ENCODE assay signal across 1 cellular context in the genomic region with DNA sequence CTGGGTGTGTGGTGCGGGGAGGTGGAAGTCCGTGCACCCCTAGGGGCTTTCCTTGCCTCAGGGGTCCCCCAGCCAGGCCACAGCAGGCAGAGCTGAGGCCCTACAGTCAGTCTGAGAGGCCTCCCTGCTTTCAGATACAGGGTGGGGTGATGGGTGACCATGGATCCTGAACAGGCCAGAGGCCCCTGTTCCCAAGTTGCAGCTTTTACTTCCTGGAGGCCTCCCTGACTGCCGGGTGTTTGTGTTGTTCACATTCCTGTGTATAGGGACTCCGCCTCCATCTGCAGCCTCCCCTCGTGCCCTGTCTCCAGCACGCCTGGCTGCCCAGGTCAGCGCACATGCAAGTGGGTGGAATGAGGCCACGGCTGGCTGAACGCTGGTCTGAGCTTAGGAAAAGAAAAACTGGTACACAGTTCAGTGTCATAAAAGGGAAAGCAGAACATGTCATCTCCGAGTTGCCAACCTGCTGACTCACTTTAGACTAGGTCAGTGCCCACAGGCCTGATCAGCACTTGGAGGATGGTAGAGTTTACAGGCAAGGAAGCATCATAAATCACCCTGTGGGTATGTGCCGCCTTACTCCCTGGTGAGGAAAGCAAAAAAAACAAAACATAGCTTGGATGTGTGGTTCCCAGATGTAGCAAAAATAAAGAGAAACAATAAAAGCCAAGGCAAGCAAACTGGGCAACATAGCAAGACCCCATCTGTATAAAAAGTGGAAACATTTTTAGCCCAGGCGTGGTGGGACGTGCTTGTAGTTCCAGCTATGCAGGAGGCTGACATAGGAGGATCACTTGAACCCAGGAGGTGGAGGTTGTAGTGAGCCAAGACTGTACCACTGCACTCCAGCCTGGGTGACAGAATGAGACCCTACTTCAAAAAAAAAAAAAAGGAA.
TF ChIP-seq lines count a peak whose summit lies in the region.

No MANE protein-coding gene starts in this region.

TF ChIP-seq in HepG2, 621 proteins besides CTCF, POLR2A, EP300 and RAD21 (continued from another document and continues in another):
- TF ChIP-seq ZSCAN9 (CRISPR knock-in tag; IDR thresholded peaks at IDR 0.05; ENCODE audit: borderline replicate concordance) (peak; percentile 83), TCF7L2 (IDR thresholded peaks at IDR 0.05; ENCODE audit: low read depth, low read length) (no peak), AHDC1 (CRISPR knock-in tag; IDR thresholded peaks at IDR 0.05; ENCODE audit: borderline replicate concordance) (no peak), ZNF446 (CRISPR knock-in tag; IDR thresholded peaks at IDR 0.05) (no peak), ZNF510 (CRISPR knock-in tag; IDR thresholded peaks at IDR 0.05; ENCODE audit: low read depth) (0 out of 2 replicates have a peak, but pooled peaks have one; percentile 49), ZFP62 (CRISPR knock-in tag; IDR thresholded peaks at IDR 0.05) (no peak), SMYD3 (CRISPR knock-in tag; IDR thresholded peaks at IDR 0.05) (no peak), RBM39 (IDR thresholded peaks at IDR 0.05; ENCODE audit: low read depth, low read length, poor library complexity, severe bottlenecking) (no peak), ZNF558 (CRISPR knock-in tag; IDR thresholded peaks at IDR 0.05; ENCODE audit: borderline replicate concordance) (peak; percentile 62; the same call in 1 of the 2 replicates), NPAS2 (CRISPR knock-in tag; IDR thresholded peaks at IDR 0.05; ENCODE audit: borderline replicate concordance) (no peak), ZBTB49 (CRISPR knock-in tag; IDR thresholded peaks at IDR 0.05; ENCODE audit: borderline replicate concordance) (no peak), STAG1 (CRISPR knock-in tag; IDR thresholded peaks at IDR 0.05) (no peak; the same call in 1 of the 2 replicates), FLYWCH1 (CRISPR knock-in tag; IDR thresholded peaks at IDR 0.05) (no peak), THAP11 (CRISPR knock-in tag; IDR thresholded peaks at IDR 0.05) (peak; percentile 57), CREB1 (IDR thresholded peaks at IDR 0.05) (no peak), CREB1 (CRISPR knock-in tag; IDR thresholded peaks at IDR 0.05) (no peak), ZNF709 (CRISPR knock-in tag; IDR thresholded peaks at IDR 0.05) (peak; percentile 78), ZNF326 (CRISPR knock-in tag; IDR thresholded peaks at IDR 0.05; ENCODE audit: borderline replicate concordance) (no peak), ZNF274 (CRISPR knock-in tag; IDR thresholded peaks at IDR 0.05) (no peak), NFYB (CRISPR knock-in tag; IDR thresholded peaks at IDR 0.05) (no peak), ZNF17 (CRISPR knock-in tag; IDR thresholded peaks at IDR 0.05) (no peak), SIX4 (CRISPR knock-in tag; IDR thresholded peaks at IDR 0.05) (0 out of 2 replicates have a peak, but pooled peaks have one; percentile 49), ZKSCAN1 (IDR thresholded peaks at IDR 0.05; ENCODE audit: low read length) (no peak), KLF16 (CRISPR knock-in tag; IDR thresholded peaks at IDR 0.05) (peak in 1 of 2 experiments; percentile 88; a peak in 2 of 4 replicates), ONECUT2 (CRISPR knock-in tag; IDR thresholded peaks at IDR 0.05) (no peak), TP53 (CRISPR knock-in tag; conservative IDR thresholded peaks at IDR 0.05) (0 out of 2 replicates have a peak, but pooled peaks have one; percentile 49), ZHX1 (CRISPR knock-in tag; IDR thresholded peaks at IDR 0.05; ENCODE audit: low read depth) (0 out of 2 replicates have a peak, but pooled peaks have one; percentile 31), ZNF780A (CRISPR knock-in tag; IDR thresholded peaks at IDR 0.05) (no peak), MYPOP (CRISPR knock-in tag; IDR thresholded peaks at IDR 0.05) (peak; percentile 64; the same call in 1 of the 2 replicates), ELF3 (CRISPR knock-in tag; IDR thresholded peaks at IDR 0.05) (peak; percentile 99), ZNF501 (CRISPR knock-in tag; IDR thresholded peaks at IDR 0.05) (peak; percentile 88), ZNF605 (CRISPR knock-in tag; IDR thresholded peaks at IDR 0.05) (peak; percentile 88), PHF20 (CRISPR knock-in tag; IDR thresholded peaks at IDR 0.05) (peak; percentile 66), KDM4B (CRISPR knock-in tag; IDR thresholded peaks at IDR 0.05) (no peak; the same call in 1 of the 2 replicates), MAX (IDR thresholded peaks at IDR 0.05) (peak; percentile 98), TMF1 (CRISPR knock-in tag; IDR thresholded peaks at IDR 0.05; ENCODE audit: low read depth) (no peak), FUBP1 (CRISPR knock-in tag; IDR thresholded peaks at IDR 0.05; ENCODE audit: borderline replicate concordance) (no peak), ATAD3A (CRISPR knock-in tag; IDR thresholded peaks at IDR 0.05) (no peak), SMAD3 (CRISPR knock-in tag; IDR thresholded peaks at IDR 0.05) (peak; percentile 85), ZNF224 (CRISPR knock-in tag; IDR thresholded peaks at IDR 0.05) (peak; percentile 92; the same call in 1 of the 2 replicates), ZNF678 (CRISPR knock-in tag; IDR thresholded peaks at IDR 0.05) (no peak), JUND (CRISPR knock-in tag; IDR thresholded peaks at IDR 0.05) (no peak), PREB (CRISPR knock-in tag; IDR thresholded peaks at IDR 0.05) (0 out of 2 replicates have a peak, but pooled peaks have one; percentile 22), ADNP (CRISPR knock-in tag; IDR thresholded peaks at IDR 0.05) (no peak)
- TF ChIP-seq, protein P1, sequence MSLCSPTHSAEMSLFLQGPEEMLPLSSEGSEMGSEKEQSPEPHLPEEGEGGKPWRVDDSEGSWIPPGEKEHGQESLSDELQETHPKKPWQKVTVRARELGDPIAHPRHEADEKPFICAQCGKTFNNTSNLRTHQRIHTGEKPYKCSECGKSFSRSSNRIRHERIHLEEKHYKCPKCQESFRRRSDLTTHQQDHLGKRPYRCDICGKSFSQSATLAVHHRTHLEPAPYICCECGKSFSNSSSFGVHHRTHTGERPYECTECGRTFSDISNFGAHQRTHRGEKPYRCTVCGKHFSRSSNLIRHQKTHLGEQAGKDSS (CRISPR knock-in tag; IDR thresholded peaks at IDR 0.05; ENCODE audit: borderline replicate concordance, low read depth) = peak; percentile 97
- TF ChIP-seq, protein P2, sequence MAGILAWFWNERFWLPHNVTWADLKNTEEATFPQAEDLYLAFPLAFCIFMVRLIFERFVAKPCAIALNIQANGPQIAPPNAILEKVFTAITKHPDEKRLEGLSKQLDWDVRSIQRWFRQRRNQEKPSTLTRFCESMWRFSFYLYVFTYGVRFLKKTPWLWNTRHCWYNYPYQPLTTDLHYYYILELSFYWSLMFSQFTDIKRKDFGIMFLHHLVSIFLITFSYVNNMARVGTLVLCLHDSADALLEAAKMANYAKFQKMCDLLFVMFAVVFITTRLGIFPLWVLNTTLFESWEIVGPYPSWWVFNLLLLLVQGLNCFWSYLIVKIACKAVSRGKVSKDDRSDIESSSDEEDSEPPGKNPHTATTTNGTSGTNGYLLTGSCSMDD (CRISPR knock-in tag; IDR thresholded peaks at IDR 0.05) = 0 out of 2 replicates have a peak, but pooled peaks have one; percentile 42
